ENCODE assay signal across 9 cellular contexts in genomic region chr4:108512615-108513505, GRCh38.
DNase-seq lines count a peak whose midpoint lies in the region; ATAC-seq and TF ChIP-seq lines count a peak whose summit lies in the region.
"Had no signal": no experiment of that assay in that cellular context is flagged by ENCODE, and none has a peak within 500 bp of the region (broad histone marks: within the 10 kb centered on the region; RNA-seq: fewer than 3 reads in every experiment).

No MANE protein-coding gene starts in this region.

- CTCF ChIA-PET in Calu3 (lab: Charles Lee): interaction anchor here (0.7 kb wide), 1 partner anchor 449 kb away, joined by 4 read pairs; no protein-coding TSS in a partner anchor

- H3K27ac ChIP-seq in parathyroid adenoma: no peak overlapping the region

- no peaks in the 10 kb centered on the region for H3K79me2 ChIP-seq in parathyroid adenoma

- no peak overlapping the region for H2AFZ ChIP-seq in parathyroid adenoma

- H3K4me1 ChIP-seq in parathyroid adenoma: no peaks in the 10 kb centered on the region

- intact Hi-C loops in Calu3 (cut with micrococcal nuclease; ENCODE audit: unreplicated experiment): no loop called here

- DNase-seq in Calu3: peak; percentile 25
- peak; percentile 51 for DNase-seq in LNCaP clone FGC (ENCODE audit: low read depth)
- peak; percentile 16 to 28 for DNase-seq in activated CD4-positive, alpha-beta T cell treated with anti-CD3 and anti-CD28 coated beads, Interleukin-2, amount 50 U/mL, for 4 hours
- peak; percentile 12 for DNase-seq in fibroblast of gingiva (ENCODE audit: low read depth)
- no peak for DNase-seq in amniotic stem cell (lab: John Stamatoyannopoulos, UW)
- DNase-seq in NCI-H2171 treated with DMSO at 0.1 percent for 48 hours (lab: John Stamatoyannopoulos, UW): no peak
- DNase-seq: naive B cell had no signal

- no peaks in the 10 kb centered on the region for H3K27me3 ChIP-seq in parathyroid adenoma (ENCODE audit: control insufficient read depth, insufficient read depth, low read length)

- H3K4me2 ChIP-seq in parathyroid adenoma (ENCODE audit: low read length): peak overlapping the region; percentile 33

- BruUV-seq in Calu3 (replicated peaks; lab: Mats Ljungman, UMichigan): no TSS peak

- TF ChIP-seq CTCF in Calu3 (IDR thresholded peaks at IDR 0.05; ENCODE audit: unreplicated experiment) (no peak), LNCaP clone FGC (IDR thresholded peaks at IDR 0.05; ENCODE audit: control insufficient read depth, extremely low read depth, insufficient read depth) (peak; percentile 73), parathyroid adenoma (IDR thresholded peaks at IDR 0.05) (no peak)

- no peak overlapping the region for H3K9ac ChIP-seq in parathyroid adenoma

- no peak for ATAC-seq in HG02840 (IDR thresholded peaks at IDR 0.05; ENCODE audit: low FRiP score, unreplicated experiment)

- H3K27ac Mint-ChIP-seq in Calu3 (ENCODE audit: unreplicated experiment): no peak overlapping the region

- H3K4me1 Mint-ChIP-seq in Calu3 (ENCODE audit: low read depth, unreplicated experiment): no peaks in the 10 kb centered on the region

- H3K9me3 ChIP-seq in parathyroid adenoma (ENCODE audit: control insufficient read depth, low read length): no peaks in the 10 kb centered on the region

- no peak overlapping the region for H3K4me3 ChIP-seq in LNCaP clone FGC (ENCODE audit: low read depth, low read length)
- H3K4me3 ChIP-seq in parathyroid adenoma (ENCODE audit: low read depth, low read length): no peak overlapping the region

- no peaks in the 10 kb centered on the region for H3K9me3 Mint-ChIP-seq in Calu3 (ENCODE audit: low read depth, unreplicated experiment)

- peaks cover 47% of the 10 kb centered on the region for H3K27me3 Mint-ChIP-seq in Calu3 (ENCODE audit: unreplicated experiment)

- H3K4me3 Mint-ChIP-seq in Calu3 (ENCODE audit: low read depth, unreplicated experiment): peak overlapping the region; percentile 26

- no peaks in the 10 kb centered on the region for H3K36me3 Mint-ChIP-seq in Calu3 (ENCODE audit: insufficient read depth, unreplicated experiment)
- H3K36me3 Mint-ChIP-seq: naive B cell had no signal

- H3K36me3 ChIP-seq in parathyroid adenoma (ENCODE audit: control insufficient read depth, insufficient read depth, low read length): no peaks in the 10 kb centered on the region

Comparison
In these comparisons a context has a peak if more than half of its experiments do, and no peak if none do; other contexts are left out.
1. DNase-seq: peak in Calu3 (single experiment), LNCaP clone FGC (single experiment), activated CD4-positive, alpha-beta T cell treated with anti-CD3 and anti-CD28 coated beads, Interleukin-2, amount 50 U/mL, for 4 hours (2 of 2) and fibroblast of gingiva (single experiment); none in amniotic stem cell (single experiment) and NCI-H2171 treated with DMSO at 0.1 percent for 48 hours (single experiment).